ENCODE assay signal across 1 cellular context in the genomic region with DNA sequence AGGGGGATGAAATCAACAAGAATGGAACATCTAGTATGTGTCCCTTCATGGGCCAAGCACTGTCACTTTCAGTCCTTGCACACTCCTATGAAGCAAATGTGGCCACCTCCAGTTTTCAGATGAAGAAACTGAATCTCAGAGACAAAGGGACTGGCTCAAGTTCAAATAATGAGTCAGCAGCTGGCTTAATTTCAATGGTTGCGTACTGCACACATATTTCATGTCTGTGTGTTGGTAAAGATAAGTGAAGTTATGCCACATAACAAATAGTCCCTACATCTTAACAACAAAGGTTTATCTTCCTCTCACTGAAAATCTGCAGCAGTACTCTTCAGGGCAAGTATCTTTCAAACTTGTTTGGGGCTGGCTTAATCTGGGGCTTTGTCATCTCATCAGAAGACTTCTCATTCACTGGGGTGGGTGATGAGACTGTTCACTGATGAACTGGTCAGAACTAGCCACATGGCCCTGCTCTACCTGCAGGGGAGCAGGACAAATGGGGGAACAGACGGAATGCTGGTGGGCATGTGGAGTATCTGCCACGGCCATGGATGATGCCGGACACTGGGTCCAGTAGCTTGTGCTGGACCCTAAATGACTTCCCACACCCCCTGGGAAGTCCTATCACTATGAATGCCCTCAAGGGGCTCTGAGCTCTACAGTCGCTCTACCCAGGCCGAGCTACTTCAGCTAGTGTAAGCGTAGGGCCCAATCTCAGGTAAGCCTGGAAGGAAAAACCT.
TF ChIP-seq lines count a peak whose summit lies in the region.

No MANE protein-coding gene starts in this region.

TF ChIP-seq in WTC11, 78 proteins besides CTCF, POLR2A, EP300 and RAD21:
- TF ChIP-seq ZNF416 (CRISPR knock-in tag; IDR thresholded peaks at IDR 0.05): no peak
- no peak for TF ChIP-seq JAZF1 (CRISPR knock-in tag; IDR thresholded peaks at IDR 0.05)
- no peak for TF ChIP-seq SMAD3 (CRISPR knock-in tag; IDR thresholded peaks at IDR 0.05; ENCODE audit: borderline replicate concordance)
- TF ChIP-seq, protein P1, sequence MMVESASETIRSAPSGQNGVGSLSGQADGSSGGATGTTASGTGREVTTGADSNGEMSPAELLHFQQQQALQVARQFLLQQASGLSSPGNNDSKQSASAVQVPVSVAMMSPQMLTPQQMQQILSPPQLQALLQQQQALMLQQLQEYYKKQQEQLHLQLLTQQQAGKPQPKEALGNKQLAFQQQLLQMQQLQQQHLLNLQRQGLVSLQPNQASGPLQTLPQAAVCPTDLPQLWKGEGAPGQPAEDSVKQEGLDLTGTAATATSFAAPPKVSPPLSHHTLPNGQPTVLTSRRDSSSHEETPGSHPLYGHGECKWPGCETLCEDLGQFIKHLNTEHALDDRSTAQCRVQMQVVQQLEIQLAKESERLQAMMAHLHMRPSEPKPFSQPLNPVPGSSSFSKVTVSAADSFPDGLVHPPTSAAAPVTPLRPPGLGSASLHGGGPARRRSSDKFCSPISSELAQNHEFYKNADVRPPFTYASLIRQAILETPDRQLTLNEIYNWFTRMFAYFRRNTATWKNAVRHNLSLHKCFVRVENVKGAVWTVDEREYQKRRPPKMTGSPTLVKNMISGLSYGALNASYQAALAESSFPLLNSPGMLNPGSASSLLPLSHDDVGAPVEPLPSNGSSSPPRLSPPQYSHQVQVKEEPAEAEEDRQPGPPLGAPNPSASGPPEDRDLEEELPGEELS (CRISPR knock-in tag; IDR thresholded peaks at IDR 0.05): no peak
- TF ChIP-seq CREB1 (CRISPR knock-in tag; IDR thresholded peaks at IDR 0.05): no peak
- no peak for TF ChIP-seq MAX (CRISPR knock-in tag; IDR thresholded peaks at IDR 0.05)
- no peak for TF ChIP-seq SP1 (CRISPR knock-in tag; conservative IDR thresholded peaks at IDR 0.05)
- TF ChIP-seq, protein P2, sequence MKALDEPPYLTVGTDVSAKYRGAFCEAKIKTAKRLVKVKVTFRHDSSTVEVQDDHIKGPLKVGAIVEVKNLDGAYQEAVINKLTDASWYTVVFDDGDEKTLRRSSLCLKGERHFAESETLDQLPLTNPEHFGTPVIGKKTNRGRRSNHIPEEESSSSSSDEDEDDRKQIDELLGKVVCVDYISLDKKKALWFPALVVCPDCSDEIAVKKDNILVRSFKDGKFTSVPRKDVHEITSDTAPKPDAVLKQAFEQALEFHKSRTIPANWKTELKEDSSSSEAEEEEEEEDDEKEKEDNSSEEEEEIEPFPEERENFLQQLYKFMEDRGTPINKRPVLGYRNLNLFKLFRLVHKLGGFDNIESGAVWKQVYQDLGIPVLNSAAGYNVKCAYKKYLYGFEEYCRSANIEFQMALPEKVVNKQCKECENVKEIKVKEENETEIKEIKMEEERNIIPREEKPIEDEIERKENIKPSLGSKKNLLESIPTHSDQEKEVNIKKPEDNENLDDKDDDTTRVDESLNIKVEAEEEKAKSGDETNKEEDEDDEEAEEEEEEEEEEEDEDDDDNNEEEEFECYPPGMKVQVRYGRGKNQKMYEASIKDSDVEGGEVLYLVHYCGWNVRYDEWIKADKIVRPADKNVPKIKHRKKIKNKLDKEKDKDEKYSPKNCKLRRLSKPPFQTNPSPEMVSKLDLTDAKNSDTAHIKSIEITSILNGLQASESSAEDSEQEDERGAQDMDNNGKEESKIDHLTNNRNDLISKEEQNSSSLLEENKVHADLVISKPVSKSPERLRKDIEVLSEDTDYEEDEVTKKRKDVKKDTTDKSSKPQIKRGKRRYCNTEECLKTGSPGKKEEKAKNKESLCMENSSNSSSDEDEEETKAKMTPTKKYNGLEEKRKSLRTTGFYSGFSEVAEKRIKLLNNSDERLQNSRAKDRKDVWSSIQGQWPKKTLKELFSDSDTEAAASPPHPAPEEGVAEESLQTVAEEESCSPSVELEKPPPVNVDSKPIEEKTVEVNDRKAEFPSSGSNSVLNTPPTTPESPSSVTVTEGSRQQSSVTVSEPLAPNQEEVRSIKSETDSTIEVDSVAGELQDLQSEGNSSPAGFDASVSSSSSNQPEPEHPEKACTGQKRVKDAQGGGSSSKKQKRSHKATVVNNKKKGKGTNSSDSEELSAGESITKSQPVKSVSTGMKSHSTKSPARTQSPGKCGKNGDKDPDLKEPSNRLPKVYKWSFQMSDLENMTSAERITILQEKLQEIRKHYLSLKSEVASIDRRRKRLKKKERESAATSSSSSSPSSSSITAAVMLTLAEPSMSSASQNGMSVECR (CRISPR knock-in tag; IDR thresholded peaks at IDR 0.05; ENCODE audit: borderline replicate concordance): no peak
- TF ChIP-seq, protein P3, sequence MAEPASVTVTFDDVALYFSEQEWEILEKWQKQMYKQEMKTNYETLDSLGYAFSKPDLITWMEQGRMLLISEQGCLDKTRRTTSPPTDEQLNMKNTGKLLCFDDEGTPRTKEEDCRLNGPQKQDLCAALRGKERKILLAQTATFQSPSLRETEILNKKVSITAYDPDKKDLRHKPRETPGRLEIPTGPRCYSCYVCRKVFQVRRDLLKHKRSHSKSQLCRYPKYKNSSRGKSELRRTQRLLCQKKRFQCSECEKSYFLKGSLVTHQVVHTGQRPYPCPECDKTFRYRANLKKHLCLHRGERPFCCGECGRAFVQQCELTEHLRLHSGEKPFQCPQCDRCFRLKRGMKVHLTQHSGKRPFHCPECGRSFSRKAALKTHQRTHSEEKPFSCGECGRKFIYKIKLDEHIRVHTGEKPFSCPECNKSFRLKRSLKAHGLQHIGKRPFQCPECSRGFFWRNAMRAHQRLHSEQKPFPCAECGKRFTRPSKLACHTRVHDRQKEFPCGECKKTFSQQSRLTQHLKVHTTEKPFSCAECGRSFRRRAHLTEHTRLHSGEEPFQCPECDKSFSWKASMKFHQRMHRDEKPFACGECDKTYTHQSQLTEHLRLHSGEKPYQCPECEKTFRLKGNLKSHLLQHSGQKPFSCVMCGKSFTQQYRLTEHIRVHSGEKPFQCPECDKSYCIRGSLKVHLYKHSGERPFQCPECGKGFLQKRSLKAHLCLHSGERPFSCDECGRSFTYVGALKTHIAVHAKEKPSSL (CRISPR knock-in tag; conservative IDR thresholded peaks at IDR 0.05): no peak
- no peak for TF ChIP-seq AR (CRISPR knock-in tag; IDR thresholded peaks at IDR 0.05)
- no peak for TF ChIP-seq NR1H2 (CRISPR knock-in tag; IDR thresholded peaks at IDR 0.05)
- TF ChIP-seq TEAD4 (CRISPR knock-in tag; IDR thresholded peaks at IDR 0.05): no peak
- TF ChIP-seq, protein P4, sequence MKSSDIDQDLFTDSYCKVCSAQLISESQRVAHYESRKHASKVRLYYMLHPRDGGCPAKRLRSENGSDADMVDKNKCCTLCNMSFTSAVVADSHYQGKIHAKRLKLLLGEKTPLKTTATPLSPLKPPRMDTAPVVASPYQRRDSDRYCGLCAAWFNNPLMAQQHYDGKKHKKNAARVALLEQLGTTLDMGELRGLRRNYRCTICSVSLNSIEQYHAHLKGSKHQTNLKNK (CRISPR knock-in tag; IDR thresholded peaks at IDR 0.05): no peak
